Comparison of ENCODE assay signal across 8 cellular contexts in genomic region chr10:68330852-68331454, GRCh38. TPM values are rescaled to one million over a fixed set of nuclear protein-coding genes. Genes with fewer than 3 reads are reported as not detected.
DNase-seq lines count a peak whose midpoint lies in the region; ATAC-seq, FAIRE-seq and TF ChIP-seq lines count a peak whose summit lies in the region.

No MANE protein-coding gene starts in this region.

- H3K9ac ChIP-seq in muscle layer of colon (ENCODE audit: low read length), result peak overlapping the region; percentile 70

- CTCF ChIA-PET in WTC11 (lab: Charles Lee), result interaction anchor here (1.0 to 2.1 kb wide), 3 partner anchors 18 to 118 kb away, joined by 4 to 16 read pairs (median 4); no protein-coding TSS in a partner anchor

- H3K4me1 Mint-ChIP-seq in WTC11, result peaks cover 37% of the 10 kb centered on the region

- 14 to 18% methylated on average over 28 to 29 of the region's 29 CpGs for WGBS in thyroid gland, 2 donors

- intact Hi-C loops in thyroid gland (cut with DNase I), result no loop called here

- no peaks in the 10 kb centered on the region for H3K9me3 ChIP-seq in effector memory CD4-positive, alpha-beta T cell (ENCODE audit: control insufficient read depth, low read length)
- H3K9me3 ChIP-seq in muscle layer of colon (ENCODE audit: low read length), result no peaks in the 10 kb centered on the region
- H3K9me3 ChIP-seq in thyroid gland, result no peaks in the 10 kb centered on the region

- H3K4me3 Mint-ChIP-seq in WTC11, result peak overlapping the region; percentile 99

- H3K36me3 Mint-ChIP-seq in WTC11, result peaks cover 25% of the 10 kb centered on the region

- TF ChIP-seq CTCF in WTC11 (IDR thresholded peaks at IDR 0.05) (no peak), thyroid gland (IDR thresholded peaks at IDR 0.05) (no peak), D721Med (IDR thresholded peaks at IDR 0.05; ENCODE audit: insufficient read depth, missing control alignments) (no peak)

- H3K4me1 ChIP-seq in effector memory CD4-positive, alpha-beta T cell (ENCODE audit: control insufficient read depth, insufficient read depth, low read length, poor library complexity, severe bottlenecking), result peaks cover 21% of the 10 kb centered on the region
- H3K4me1 ChIP-seq in muscle layer of colon (ENCODE audit: insufficient read depth, low read length) (peaks cover 16% of the 10 kb centered on the region), thyroid gland (peaks cover 37 to 41% of the 10 kb centered on the region in 2 donors)

- H3K27ac ChIP-seq in effector memory CD4-positive, alpha-beta T cell (ENCODE audit: insufficient read depth, low read length, poor library complexity, severe bottlenecking), result peak overlapping the region; percentile 98
- H3K27ac ChIP-seq in muscle layer of colon (ENCODE audit: low read depth, low read length) (peak overlapping the region; percentile 100), thyroid gland (peak overlapping the region; percentile 99)

- H3K4me3 ChIP-seq in effector memory CD4-positive, alpha-beta T cell (ENCODE audit: insufficient read depth, low read depth, low read length, poor library complexity, severe bottlenecking), result peak overlapping the region; percentile 100
- H3K4me3 ChIP-seq in muscle layer of colon (ENCODE audit: low read depth in 1 of 2, low read length in 2 of 2) (peak overlapping the region; percentile 94 to 100), thyroid gland (replicated peaks in 1 of 3) (peak overlapping the region; percentile 50 to 89 (median 61))

- no peaks in the 10 kb centered on the region for H3K27me3 ChIP-seq in effector memory CD4-positive, alpha-beta T cell (replicated peaks; ENCODE audit: control insufficient read depth, insufficient read depth, low read length, poor library complexity, severe bottlenecking)
- H3K27me3 ChIP-seq in muscle layer of colon (ENCODE audit: control insufficient read depth in 1 of 2, insufficient read depth in 2 of 2, low read length in 2 of 2) (no peaks in the 10 kb centered on the region), thyroid gland (no peaks in the 10 kb centered on the region)

- FAIRE-seq in D721Med (lab: Jason Lieb, UNC), result no peak

- peak; percentile 69 for DNase-seq in activated effector memory CD4-positive, alpha-beta T cell treated with anti-CD3 and anti-CD28 coated beads, Interleukin-2, amount 50 U/mL, for 16 hours
- no peak for DNase-seq in activated effector memory CD4-positive, alpha-beta T cell treated with Interleukin-2 at 50 U/mL for 16 hours
- DNase-seq in WTC11 (ENCODE audit: low spot score), result no peak
- no peak for DNase-seq in effector memory CD4-positive, alpha-beta T cell
- DNase-seq in thyroid gland, result peak; percentile 50 to 52
- no peak for DNase-seq in D721Med (ENCODE audit: insufficient read length, low spot score)

- ATAC-seq in WTC11, result no peak
- ATAC-seq in GM19397 (IDR thresholded peaks at IDR 0.05; ENCODE audit: unreplicated experiment), result no peak

- H3K9me3 Mint-ChIP-seq in WTC11, result no peaks in the 10 kb centered on the region

- H3K27ac Mint-ChIP-seq in WTC11, result peak overlapping the region; percentile 99

- POLR2A ChIA-PET in WTC11 (lab: Charles Lee), result interaction anchor here (0.6 to 4.6 kb wide), 11 partner anchors 15 to 469 kb away, joined by 3 to 42 read pairs (median 6); partner anchors contain the start of genes ATOH7 and RUFY2

- peaks cover 4% of the 10 kb centered on the region for H3K36me3 ChIP-seq in effector memory CD4-positive, alpha-beta T cell (ENCODE audit: control insufficient read depth, insufficient read depth, low read length)
- H3K36me3 ChIP-seq in muscle layer of colon (ENCODE audit: insufficient read depth, low read length), result no peaks in the 10 kb centered on the region
- H3K36me3 ChIP-seq in thyroid gland, result no peaks in the 10 kb centered on the region

- TF ChIP-seq POLR2A in thyroid gland (IDR thresholded peaks at IDR 0.05), result no peak

- no peaks in the 10 kb centered on the region; the same call in 1 of the 2 replicates for H3K27me3 Mint-ChIP-seq in WTC11 (ENCODE audit: low read depth)

TF ChIP-seq in WTC11, 78 proteins besides CTCF, POLR2A, EP300 and RAD21:
- no peak for TF ChIP-seq ZNF425 (CRISPR knock-in tag; conservative IDR thresholded peaks at IDR 0.05)
- TF ChIP-seq EMX1 (CRISPR knock-in tag; IDR thresholded peaks at IDR 0.05), result no peak
- TF ChIP-seq ZNF121 (CRISPR knock-in tag; IDR thresholded peaks at IDR 0.05), result peak; percentile 66; the same call in 1 of the 2 replicates

RNA-seq across cellular contexts. Expression of gene HNRNPH3, which starts 0.9 kb away (rescaled TPM):
- total RNA-seq in WTC11 (2021), result 220 to 226 TPM (median 223 TPM) in 3 replicates
- total RNA-seq in thyroid gland, result 10 to 100 TPM; 47.8 to 75.8 (median 56.8) TPM

RNA-seq across cellular contexts. Expression of gene PBLD, which starts 1.8 kb away (rescaled TPM):
- total RNA-seq in WTC11 (2021) (2.4 to 2.7 TPM (median 2.6 TPM) in 3 replicates), thyroid gland (10 to 100 TPM in 1 of 4 donors, 1 to 10 TPM in 3; 5.0 to 12.3 (median 6.4) TPM)

Comparison
In these comparisons a context has a peak if more than half of its experiments do, and no peak if none do; other contexts are left out.
1. DNase-seq: peak in activated effector memory CD4-positive, alpha-beta T cell treated with anti-CD3 and anti-CD28 coated beads, Interleukin-2, amount 50 U/mL, for 16 hours (single experiment) and thyroid gland (2 of 2); none in activated effector memory CD4-positive, alpha-beta T cell treated with Interleukin-2 at 50 U/mL for 16 hours (single experiment), WTC11 (single experiment), effector memory CD4-positive, alpha-beta T cell (0 of 3) and D721Med (single experiment).
2. Peak in every context shown above with its lines, with median percentiles within 50 percentile points of each other: H3K27ac ChIP-seq and H3K4me3 ChIP-seq.